In the genomic region with DNA sequence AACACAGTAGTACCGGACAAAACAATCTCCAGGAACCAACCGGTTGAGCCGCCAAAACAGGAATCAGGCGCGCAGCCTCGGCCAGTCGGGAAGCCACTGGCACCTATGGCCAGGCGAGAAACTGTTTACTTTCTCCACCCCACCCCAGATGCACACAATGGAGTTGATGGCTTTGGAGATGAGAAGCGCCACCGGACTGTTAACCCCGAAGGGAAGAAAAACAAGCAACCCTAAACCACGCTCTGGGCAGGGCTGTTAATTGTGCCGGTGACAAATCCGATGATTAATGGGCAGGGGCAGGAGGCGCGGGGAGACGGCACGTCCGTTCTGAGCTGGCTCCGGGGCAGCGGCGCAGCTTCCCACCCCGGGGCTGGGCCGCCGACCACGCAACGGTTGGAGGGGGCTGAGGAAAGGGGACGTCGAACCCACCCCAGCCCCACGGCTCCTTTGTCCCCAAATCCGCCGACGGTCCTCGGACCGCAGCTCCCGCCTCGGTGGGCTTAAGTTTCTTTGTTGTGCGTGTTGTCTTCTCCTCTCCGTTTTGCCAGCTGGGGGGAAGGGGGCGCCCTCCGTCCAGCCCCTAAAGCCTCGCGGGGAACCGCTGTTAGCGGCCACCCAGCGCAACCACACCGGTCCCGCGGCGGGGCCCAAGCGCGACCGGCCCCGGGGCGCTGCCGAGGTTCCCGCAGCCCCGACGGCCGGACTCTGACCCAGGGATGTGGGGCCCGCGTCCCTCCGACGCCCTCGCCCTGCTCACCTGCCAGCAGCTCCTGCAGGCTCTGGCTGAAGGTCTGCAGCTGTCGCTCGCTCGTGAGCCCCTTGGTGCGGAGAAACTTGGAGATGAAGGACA, we compare ENCODE assay signal across 1 cellular context.
TF ChIP-seq lines count a peak whose summit lies in the region.

No MANE protein-coding gene starts in this region.

TF ChIP-seq in HepG2, 621 proteins besides CTCF, POLR2A, EP300 and RAD21 (continued from another document and continues in another):
- TF ChIP-seq, protein P1, sequence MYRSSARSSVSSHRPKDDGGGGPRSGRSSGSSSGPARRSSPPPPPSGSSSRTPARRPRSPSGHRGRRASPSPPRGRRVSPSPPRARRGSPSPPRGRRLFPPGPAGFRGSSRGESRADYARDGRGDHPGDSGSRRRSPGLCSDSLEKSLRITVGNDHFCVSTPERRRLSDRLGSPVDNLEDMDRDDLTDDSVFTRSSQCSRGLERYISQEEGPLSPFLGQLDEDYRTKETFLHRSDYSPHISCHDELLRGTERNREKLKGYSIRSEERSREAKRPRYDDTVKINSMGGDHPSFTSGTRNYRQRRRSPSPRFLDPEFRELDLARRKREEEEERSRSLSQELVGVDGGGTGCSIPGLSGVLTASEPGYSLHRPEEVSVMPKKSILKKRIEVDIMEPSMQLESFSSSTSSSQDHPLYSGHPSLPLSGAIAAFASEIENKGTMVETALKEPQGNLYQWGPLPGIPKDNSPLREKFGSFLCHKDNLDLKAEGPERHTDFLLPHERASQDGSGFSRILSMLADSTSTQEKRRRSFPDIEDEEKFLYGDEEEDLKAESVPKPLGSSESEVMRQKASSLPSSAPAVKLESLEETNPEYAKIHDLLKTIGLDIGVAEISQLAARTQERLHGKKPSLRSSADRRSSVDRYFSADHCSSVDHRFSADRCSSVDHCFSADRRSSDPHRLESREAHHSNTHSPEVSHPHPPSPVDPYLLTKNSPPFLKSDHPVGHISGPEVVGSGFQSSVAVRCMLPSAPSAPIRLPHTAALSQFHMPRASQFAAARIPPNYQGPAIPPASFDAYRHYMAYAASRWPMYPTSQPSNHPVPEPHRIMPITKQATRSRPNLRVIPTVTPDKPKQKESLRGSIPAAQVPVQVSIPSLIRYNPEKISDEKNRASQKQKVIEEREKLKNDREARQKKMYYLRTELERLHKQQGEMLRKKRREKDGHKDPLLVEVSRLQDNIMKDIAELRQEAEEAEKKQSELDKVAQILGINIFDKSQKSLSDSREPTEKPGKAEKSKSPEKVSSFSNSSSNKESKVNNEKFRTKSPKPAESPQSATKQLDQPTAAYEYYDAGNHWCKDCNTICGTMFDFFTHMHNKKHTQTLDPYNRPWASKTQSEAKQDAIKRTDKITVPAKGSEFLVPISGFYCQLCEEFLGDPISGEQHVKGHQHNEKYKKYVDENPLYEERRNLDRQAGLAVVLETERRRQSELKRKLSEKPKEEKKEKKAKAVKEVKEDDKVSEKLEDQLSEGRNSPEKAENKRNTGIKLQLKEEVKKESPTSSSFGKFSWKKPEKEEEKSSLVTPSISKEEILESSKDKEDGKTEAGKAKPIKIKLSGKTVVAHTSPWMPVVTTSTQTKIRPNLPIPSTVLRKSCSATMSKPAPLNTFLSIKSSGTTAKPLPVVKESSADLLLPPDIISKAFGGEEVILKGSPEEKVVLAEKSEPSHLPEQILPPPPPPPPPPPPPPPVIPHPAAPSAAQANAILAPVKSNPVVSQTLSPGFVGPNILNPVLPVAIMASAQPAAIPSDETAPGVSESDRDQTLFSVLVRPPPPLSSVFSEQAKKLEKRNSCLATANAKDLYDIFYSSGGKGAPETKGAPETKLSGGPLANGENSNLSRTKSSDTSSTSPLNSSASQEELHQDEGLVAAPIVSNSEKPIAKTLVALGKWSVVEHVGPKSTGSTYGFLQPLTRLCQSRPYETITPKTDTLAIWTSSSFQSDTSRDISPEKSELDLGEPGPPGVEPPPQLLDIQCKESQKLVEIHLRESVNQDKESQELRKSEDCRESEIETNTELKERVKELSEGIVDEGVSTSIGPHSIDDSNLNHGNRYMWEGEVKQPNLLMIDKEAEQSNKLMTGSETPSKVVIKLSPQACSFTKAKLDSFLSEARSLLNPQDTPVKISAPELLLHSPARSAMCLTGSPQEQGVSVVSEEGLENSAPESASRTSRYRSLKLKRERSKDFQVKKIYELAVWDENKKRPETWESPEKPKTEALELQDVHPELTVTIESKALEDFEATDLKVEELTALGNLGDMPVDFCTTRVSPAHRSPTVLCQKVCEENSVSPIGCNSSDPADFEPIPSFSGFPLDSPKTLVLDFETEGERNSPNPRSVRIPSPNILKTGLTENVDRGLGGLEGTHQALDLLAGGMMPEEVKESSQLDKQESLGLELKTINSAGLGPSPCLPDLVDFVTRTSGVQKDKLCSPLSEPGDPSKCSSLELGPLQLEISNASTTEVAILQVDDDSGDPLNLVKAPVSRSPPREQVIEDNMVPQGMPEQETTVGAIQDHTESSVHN (CRISPR knock-in tag; IDR thresholded peaks at IDR 0.05) = no peak
- TF ChIP-seq, protein P2, sequence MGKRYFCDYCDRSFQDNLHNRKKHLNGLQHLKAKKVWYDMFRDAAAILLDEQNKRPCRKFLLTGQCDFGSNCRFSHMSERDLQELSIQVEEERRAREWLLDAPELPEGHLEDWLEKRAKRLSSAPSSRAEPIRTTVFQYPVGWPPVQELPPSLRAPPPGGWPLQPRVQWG (CRISPR knock-in tag; IDR thresholded peaks at IDR 0.05; ENCODE audit: borderline replicate concordance, low read depth) = no peak
- TF ChIP-seq ONECUT2 (CRISPR knock-in tag; IDR thresholded peaks at IDR 0.05) (no peak), KDM4B (CRISPR knock-in tag; IDR thresholded peaks at IDR 0.05) (no peak), TCF7L2 (IDR thresholded peaks at IDR 0.05; ENCODE audit: low read depth, low read length) (no peak), HES4 (CRISPR knock-in tag; IDR thresholded peaks at IDR 0.05; ENCODE audit: borderline replicate concordance) (no peak), PAWR (CRISPR knock-in tag; IDR thresholded peaks at IDR 0.05; ENCODE audit: borderline replicate concordance) (0 out of 2 replicates have a peak, but pooled peaks have one; percentile 50), MYC (CRISPR knock-in tag; IDR thresholded peaks at IDR 0.05; ENCODE audit: borderline replicate concordance) (no peak; the same call in 1 of the 2 replicates), TEAD3 (CRISPR knock-in tag; optimal IDR thresholded peaks at IDR 0.05; ENCODE audit: borderline replicate concordance) (no peak), SMARCE1 (IDR thresholded peaks at IDR 0.05; ENCODE audit: borderline replicate concordance) (no peak), MTF2 (CRISPR knock-in tag; IDR thresholded peaks at IDR 0.05; ENCODE audit: borderline replicate concordance) (no peak), ATF7 (IDR thresholded peaks at IDR 0.05) (no peak), ATF7 (CRISPR knock-in tag; IDR thresholded peaks at IDR 0.05) (no peak), TSC22D2 (CRISPR knock-in tag; IDR thresholded peaks at IDR 0.05; ENCODE audit: borderline replicate concordance) (no peak), KLF11 (CRISPR knock-in tag; IDR thresholded peaks at IDR 0.05) (no peak), ZFP41 (CRISPR knock-in tag; IDR thresholded peaks at IDR 0.05; ENCODE audit: borderline replicate concordance) (no peak), BORCS8-MEF2B (CRISPR knock-in tag; IDR thresholded peaks at IDR 0.05) (no peak), BCL6 (CRISPR knock-in tag; IDR thresholded peaks at IDR 0.05) (no peak; the same call in 1 of the 2 replicates), ZSCAN31 (CRISPR knock-in tag; IDR thresholded peaks at IDR 0.05; ENCODE audit: low read depth) (no peak), KAT8 (CRISPR knock-in tag; IDR thresholded peaks at IDR 0.05) (no peak), ZSCAN29 (CRISPR knock-in tag; conservative IDR thresholded peaks at IDR 0.05) (peak; percentile 58; the same call in 1 of the 2 replicates), ZNF3 (CRISPR knock-in tag; IDR thresholded peaks at IDR 0.05) (no peak), SP140L (CRISPR knock-in tag; IDR thresholded peaks at IDR 0.05; ENCODE audit: borderline replicate concordance) (no peak), FOXK2 (IDR thresholded peaks at IDR 0.05) (no peak), ZNF615 (CRISPR knock-in tag; IDR thresholded peaks at IDR 0.05; ENCODE audit: borderline replicate concordance) (no peak), KLF9 (CRISPR knock-in tag; IDR thresholded peaks at IDR 0.05; ENCODE audit: low read depth) (no peak), RXRA (CRISPR knock-in tag; IDR thresholded peaks at IDR 0.05) (no peak), KLF12 (CRISPR knock-in tag; IDR thresholded peaks at IDR 0.05; ENCODE audit: borderline replicate concordance) (0 out of 2 replicates have a peak, but pooled peaks have one; percentile 42), IRF2 (CRISPR knock-in tag; IDR thresholded peaks at IDR 0.05) (no peak)
- TF ChIP-seq, protein P3, sequence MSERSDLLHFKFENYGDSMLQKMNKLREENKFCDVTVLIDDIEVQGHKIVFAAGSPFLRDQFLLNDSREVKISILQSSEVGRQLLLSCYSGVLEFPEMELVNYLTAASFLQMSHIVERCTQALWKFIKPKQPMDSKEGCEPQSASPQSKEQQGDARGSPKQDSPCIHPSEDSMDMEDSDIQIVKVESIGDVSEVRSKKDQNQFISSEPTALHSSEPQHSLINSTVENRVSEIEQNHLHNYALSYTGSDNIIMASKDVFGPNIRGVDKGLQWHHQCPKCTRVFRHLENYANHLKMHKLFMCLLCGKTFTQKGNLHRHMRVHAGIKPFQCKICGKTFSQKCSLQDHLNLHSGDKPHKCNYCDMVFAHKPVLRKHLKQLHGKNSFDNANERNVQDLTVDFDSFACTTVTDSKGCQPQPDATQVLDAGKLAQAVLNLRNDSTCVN (CRISPR knock-in tag; IDR thresholded peaks at IDR 0.05; ENCODE audit: borderline replicate concordance) = no peak
- TF ChIP-seq, protein P4, sequence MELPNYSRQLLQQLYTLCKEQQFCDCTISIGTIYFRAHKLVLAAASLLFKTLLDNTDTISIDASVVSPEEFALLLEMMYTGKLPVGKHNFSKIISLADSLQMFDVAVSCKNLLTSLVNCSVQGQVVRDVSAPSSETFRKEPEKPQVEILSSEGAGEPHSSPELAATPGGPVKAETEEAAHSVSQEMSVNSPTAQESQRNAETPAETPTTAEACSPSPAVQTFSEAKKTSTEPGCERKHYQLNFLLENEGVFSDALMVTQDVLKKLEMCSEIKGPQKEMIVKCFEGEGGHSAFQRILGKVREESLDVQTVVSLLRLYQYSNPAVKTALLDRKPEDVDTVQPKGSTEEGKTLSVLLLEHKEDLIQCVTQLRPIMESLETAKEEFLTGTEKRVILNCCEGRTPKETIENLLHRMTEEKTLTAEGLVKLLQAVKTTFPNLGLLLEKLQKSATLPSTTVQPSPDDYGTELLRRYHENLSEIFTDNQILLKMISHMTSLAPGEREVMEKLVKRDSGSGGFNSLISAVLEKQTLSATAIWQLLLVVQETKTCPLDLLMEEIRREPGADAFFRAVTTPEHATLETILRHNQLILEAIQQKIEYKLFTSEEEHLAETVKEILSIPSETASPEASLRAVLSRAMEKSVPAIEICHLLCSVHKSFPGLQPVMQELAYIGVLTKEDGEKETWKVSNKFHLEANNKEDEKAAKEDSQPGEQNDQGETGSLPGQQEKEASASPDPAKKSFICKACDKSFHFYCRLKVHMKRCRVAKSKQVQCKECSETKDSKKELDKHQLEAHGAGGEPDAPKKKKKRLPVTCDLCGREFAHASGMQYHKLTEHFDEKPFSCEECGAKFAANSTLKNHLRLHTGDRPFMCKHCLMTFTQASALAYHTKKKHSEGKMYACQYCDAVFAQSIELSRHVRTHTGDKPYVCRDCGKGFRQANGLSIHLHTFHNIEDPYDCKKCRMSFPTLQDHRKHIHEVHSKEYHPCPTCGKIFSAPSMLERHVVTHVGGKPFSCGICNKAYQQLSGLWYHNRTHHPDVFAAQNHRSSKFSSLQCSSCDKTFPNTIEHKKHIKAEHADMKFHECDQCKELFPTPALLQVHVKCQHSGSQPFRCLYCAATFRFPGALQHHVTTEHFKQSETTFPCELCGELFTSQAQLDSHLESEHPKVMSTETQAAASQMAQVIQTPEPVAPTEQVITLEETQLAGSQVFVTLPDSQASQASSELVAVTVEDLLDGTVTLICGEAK (IDR thresholded peaks at IDR 0.05) = no peak
- TF ChIP-seq, protein P4 (CRISPR knock-in tag; IDR thresholded peaks at IDR 0.05) = no peak; the same call in 1 of the 2 replicates
- TF ChIP-seq, protein P5, sequence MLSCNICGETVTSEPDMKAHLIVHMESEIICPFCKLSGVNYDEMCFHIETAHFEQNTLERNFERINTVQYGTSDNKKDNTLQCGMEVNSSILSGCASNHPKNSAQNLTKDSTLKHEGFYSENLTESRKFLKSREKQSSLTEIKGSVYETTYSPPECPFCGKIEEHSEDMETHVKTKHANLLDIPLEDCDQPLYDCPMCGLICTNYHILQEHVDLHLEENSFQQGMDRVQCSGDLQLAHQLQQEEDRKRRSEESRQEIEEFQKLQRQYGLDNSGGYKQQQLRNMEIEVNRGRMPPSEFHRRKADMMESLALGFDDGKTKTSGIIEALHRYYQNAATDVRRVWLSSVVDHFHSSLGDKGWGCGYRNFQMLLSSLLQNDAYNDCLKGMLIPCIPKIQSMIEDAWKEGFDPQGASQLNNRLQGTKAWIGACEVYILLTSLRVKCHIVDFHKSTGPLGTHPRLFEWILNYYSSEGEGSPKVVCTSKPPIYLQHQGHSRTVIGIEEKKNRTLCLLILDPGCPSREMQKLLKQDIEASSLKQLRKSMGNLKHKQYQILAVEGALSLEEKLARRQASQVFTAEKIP (CRISPR knock-in tag; IDR thresholded peaks at IDR 0.05; ENCODE audit: borderline replicate concordance) = no peak
- TF ChIP-seq, protein P6, sequence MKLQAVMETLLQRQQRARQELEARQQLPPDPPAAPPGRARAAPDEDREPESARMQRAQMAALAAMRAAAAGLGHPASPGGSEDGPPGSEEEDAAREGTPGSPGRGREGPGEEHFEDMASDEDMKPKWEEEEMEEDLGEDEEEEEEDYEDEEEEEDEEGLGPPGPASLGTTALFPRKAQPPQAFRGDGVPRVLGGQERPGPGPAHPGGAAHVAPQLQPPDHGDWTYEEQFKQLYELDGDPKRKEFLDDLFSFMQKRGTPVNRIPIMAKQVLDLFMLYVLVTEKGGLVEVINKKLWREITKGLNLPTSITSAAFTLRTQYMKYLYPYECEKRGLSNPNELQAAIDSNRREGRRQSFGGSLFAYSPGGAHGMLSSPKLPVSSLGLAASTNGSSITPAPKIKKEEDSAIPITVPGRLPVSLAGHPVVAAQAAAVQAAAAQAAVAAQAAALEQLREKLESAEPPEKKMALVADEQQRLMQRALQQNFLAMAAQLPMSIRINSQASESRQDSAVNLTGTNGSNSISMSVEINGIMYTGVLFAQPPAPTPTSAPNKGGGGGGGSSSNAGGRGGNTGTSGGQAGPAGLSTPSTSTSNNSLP (IDR thresholded peaks at IDR 0.05; ENCODE audit: low read depth, low read length) = no peak
